8 cellular contexts compared by ENCODE assay signal in genomic region chr6:169725270-169726048, GRCh38. TPM values are rescaled to one million over a fixed set of nuclear protein-coding genes. Genes with fewer than 3 reads are reported as not detected.
A peak's percentile ranks its signal among the peaks of the same experiment; 100 is the strongest.
DNase-seq lines count a peak whose midpoint lies in the region; ATAC-seq and TF ChIP-seq lines count a peak whose summit lies in the region.

No MANE protein-coding gene starts in this region.

- no peaks in the 10 kb centered on the region for H3K9me3 ChIP-seq in WERI-Rb-1 (ENCODE audit: severe bottlenecking)
- H3K9me3 ChIP-seq in esophagus muscularis mucosa = no peaks in the 10 kb centered on the region
- no peaks in the 10 kb centered on the region for H3K9me3 ChIP-seq in muscle layer of duodenum (ENCODE audit: control insufficient read depth in 1 of 2, low read length in 2 of 2)
- H3K9me3 ChIP-seq in thyroid gland = no peaks in the 10 kb centered on the region

- peak overlapping the region; percentile 77 for H3K4me3 ChIP-seq in WERI-Rb-1 (ENCODE audit: low read depth, low read length)
- peak overlapping the region; percentile 67 to 93 (median 86) for H3K4me3 ChIP-seq in esophagus muscularis mucosa
- H3K4me3 ChIP-seq in muscle layer of duodenum (ENCODE audit: low read depth in 1 of 2, low read length in 2 of 2) = peak overlapping the region; percentile 50 to 57
- H3K4me3 ChIP-seq in thyroid gland (replicated peaks in 1 of 3) = peak overlapping the region in 2 of 3 donors; percentile 75 to 78

- peaks cover 26 to 35% (median 32%) of the 10 kb centered on the region in 4 donors for H3K4me1 ChIP-seq in esophagus muscularis mucosa
- peaks cover 0 to 16% of the 10 kb centered on the region in 2 donors for H3K4me1 ChIP-seq in muscle layer of duodenum (ENCODE audit: control insufficient read depth in 1 of 2, insufficient read depth in 2 of 2, low read length in 2 of 2)
- H3K4me1 ChIP-seq in thyroid gland = peaks cover 12 to 16% of the 10 kb centered on the region in 2 donors

- DNase-seq in Ammon's horn (ENCODE audit: low spot score) (peak; percentile 32), HS-5 (ENCODE audit: low read depth) (peak; percentile 35), WERI-Rb-1 (peak; percentile 77), esophagus muscularis mucosa (ENCODE audit: extremely low spot score) (peak; percentile 92), thyroid gland (peak; percentile 27 to 35)
- no peak for DNase-seq in effector CD4-positive, alpha-beta T cell

- H3K36me3 ChIP-seq in WERI-Rb-1 (peaks cover 4% of the 10 kb centered on the region; the same call in 1 of the 2 replicates), esophagus muscularis mucosa (no peaks in the 10 kb centered on the region), muscle layer of duodenum (ENCODE audit: control insufficient read depth in 1 of 2, insufficient read depth in 2 of 2, low read length in 2 of 2) (no peaks in the 10 kb centered on the region), thyroid gland (no peaks in the 10 kb centered on the region)

- TF ChIP-seq CTCF in WERI-Rb-1 (IDR thresholded peaks at IDR 0.05; ENCODE audit: low read depth, low read length) = no peak
- TF ChIP-seq CTCF in esophagus muscularis mucosa (IDR thresholded peaks at IDR 0.05) = no peak
- no peak for TF ChIP-seq CTCF in thyroid gland (IDR thresholded peaks at IDR 0.05)

- H3K27me3 ChIP-seq in WERI-Rb-1 (ENCODE audit: insufficient read depth, low read depth, severe bottlenecking) (no peaks in the 10 kb centered on the region), esophagus muscularis mucosa (no peaks in the 10 kb centered on the region), muscle layer of duodenum (ENCODE audit: low read depth, low read length) (no peaks in the 10 kb centered on the region), thyroid gland (no peaks in the 10 kb centered on the region)

- no peak for TF ChIP-seq EP300 in esophagus muscularis mucosa (IDR thresholded peaks at IDR 0.05)

- peak overlapping the region; percentile 99 for H3K27ac ChIP-seq in WERI-Rb-1
- peak overlapping the region; percentile 94 to 98 (median 96) for H3K27ac ChIP-seq in esophagus muscularis mucosa (replicated peaks in 1 of 4)
- peak overlapping the region; percentile 70 for H3K27ac ChIP-seq in muscle layer of duodenum (ENCODE audit: low read length)
- H3K27ac ChIP-seq in thyroid gland = peak overlapping the region; percentile 77 to 97 (median 89)

- no peak for ATAC-seq in GM18502 (IDR thresholded peaks at IDR 0.05; ENCODE audit: poor library complexity, unreplicated experiment)

- no peak for TF ChIP-seq POLR2A in esophagus muscularis mucosa (IDR thresholded peaks at IDR 0.05; ENCODE audit: low read depth)
- no peak for TF ChIP-seq POLR2A in thyroid gland (IDR thresholded peaks at IDR 0.05)

- WGBS in esophagus muscularis mucosa = 40% methylated on average over 21 of the region's 21 CpGs
- 54 to 56% methylated on average over 21 of the region's 21 CpGs for WGBS in thyroid gland, 2 donors

- intact Hi-C loops in esophagus muscularis mucosa (cut with DNase I) (loop anchor here (2.0 kb wide), 1 partner anchor 25 kb away; the partner anchor contains the start of genes DYNLT2 and ERMARD), thyroid gland (cut with DNase I) (no loop called here)

RNA-seq across cellular contexts. Expression of gene PHF10, which starts 1.2 kb away (rescaled TPM):
- 10 to 100 TPM; 64.6 to 96.5 (median 78.0) TPM for total RNA-seq in esophagus muscularis mucosa
- 10 to 100 TPM; 39.4 to 74.3 (median 60.0) TPM for total RNA-seq in thyroid gland

RNA-seq across cellular contexts. Expression of gene C6orf120, which starts 23.5 kb away (rescaled TPM):
- total RNA-seq in esophagus muscularis mucosa (10 to 100 TPM; 25.3 to 35.6 (median 31.2) TPM), thyroid gland (10 to 100 TPM; 19.8 to 32.1 (median 29.3) TPM)

RNA-seq across cellular contexts. Expression of gene WDR27, which starts 23.6 kb away (rescaled TPM):
- total RNA-seq in esophagus muscularis mucosa (10 to 100 TPM in 3 of 4 donors, 1 to 10 TPM in 1; 9.3 to 18.4 (median 14.4) TPM), thyroid gland (10 to 100 TPM; 48.9 to 74.6 (median 51.8) TPM)

RNA-seq across cellular contexts. Expression of gene DYNLT2, which starts 25.9 kb away (rescaled TPM):
- total RNA-seq in esophagus muscularis mucosa (1 to 10 TPM in 3 of 4 donors, under 1 TPM in 1; 0.57 to 3.3 (median 1.5) TPM), thyroid gland (1 to 10 TPM in 3 of 4 donors, under 1 TPM in 1; 0.50 to 5.5 (median 2.5) TPM)

RNA-seq across cellular contexts. Expression of gene ERMARD, which starts 26.0 kb away (rescaled TPM):
- total RNA-seq in esophagus muscularis mucosa (10 to 100 TPM in 3 of 4 donors, 1 to 10 TPM in 1; 9.6 to 13.3 (median 12.4) TPM), thyroid gland (10 to 100 TPM; 29.4 to 49.8 (median 32.0) TPM)
